Comparison of ENCODE assay signal across 22 cellular contexts in genomic region chr2:75571730-75572430, GRCh38. TPM values are rescaled to one million over a fixed set of nuclear protein-coding genes. Genes with fewer than 3 reads are reported as not detected.
A peak's percentile ranks its signal among the peaks of the same experiment; 100 is the strongest.
DNase-seq lines count a peak whose midpoint lies in the region; ATAC-seq and TF ChIP-seq lines count a peak whose summit lies in the region.
"Had no signal": no experiment of that assay in that cellular context is flagged by ENCODE, and none has a peak within 500 bp of the region (broad histone marks: within the 10 kb centered on the region; RNA-seq: fewer than 3 reads in every experiment).

No MANE protein-coding gene starts in this region.

- H3K4me1 ChIP-seq in liver (ENCODE audit: control insufficient read depth in 4 of 4, insufficient read depth in 4 of 4, low read length in 3 of 4) (peaks cover 0 to 18% (median 12%) of the 10 kb centered on the region in 4 donors), stomach (peaks cover 0 to 15% (median 10%) of the 10 kb centered on the region in 4 donors)
- H3K4me1 ChIP-seq: adrenal gland had no signal

- H3K9me3 Mint-ChIP-seq in HFFc6, result no peaks in the 10 kb centered on the region
- peaks cover 0 to 9% (median 4%) of the 10 kb centered on the region in 5 experiments for H3K9me3 Mint-ChIP-seq in brain
- H3K9me3 Mint-ChIP-seq: T-helper 1 cell treated with Interleukin-12 subunit alpha and Interleukin-12 subunit beta and Interleukin-4 antibody, amounts not matched to agents 30 μg/mL and 1 μg/mL, for 36 hours had no signal

- H3K4me3 Mint-ChIP-seq in HFFc6 (no peak overlapping the region), brain (no peak overlapping the region)
- H3K4me3 Mint-ChIP-seq: activated B cell treated with CpG ODN at 0.5 μM for 24 hours; T-helper 1 cell treated with Interleukin-12 subunit alpha and Interleukin-12 subunit beta and Interleukin-4 antibody, amounts not matched to agents 30 μg/mL and 1 μg/mL, for 36 hours had no signal

- H3K27ac Mint-ChIP-seq in HFFc6, result peak overlapping the region; percentile 59
- peak overlapping the region in 3 of 5 experiments; percentile 76 to 93 (median 89) for H3K27ac Mint-ChIP-seq in brain
- H3K27ac Mint-ChIP-seq: activated B cell treated with CpG ODN at 0.5 μM for 24 hours; T-helper 1 cell treated with Interleukin-12 subunit alpha and Interleukin-12 subunit beta and Interleukin-4 antibody, amounts not matched to agents 30 μg/mL and 1 μg/mL, for 36 hours had no signal

- H3K27ac ChIP-seq in liver (ENCODE audit: low read depth in 1 of 2, low read length in 2 of 2) (peak overlapping the region; percentile 90 to 98), stomach (no peak overlapping the region)
- H3K27ac ChIP-seq: adrenal gland had no signal

- H3K4me1 Mint-ChIP-seq in HFFc6 (ENCODE audit: low read depth) (peaks cover 42% of the 10 kb centered on the region), brain (peaks cover 20% of the 10 kb centered on the region)
- H3K4me1 Mint-ChIP-seq: activated B cell treated with CpG ODN at 0.5 μM for 24 hours had no signal

- no peaks in the 10 kb centered on the region for H3K36me3 Mint-ChIP-seq in HFFc6 (ENCODE audit: low read depth)
- H3K36me3 Mint-ChIP-seq in brain, result no peaks in the 10 kb centered on the region

- TF ChIP-seq EP300 in stomach (IDR thresholded peaks at IDR 0.05), result no peak

- H3K27me3 ChIP-seq in liver (ENCODE audit: control insufficient read depth in 4 of 4, insufficient read depth in 4 of 4, low read length in 3 of 4), result no peaks in the 10 kb centered on the region
- no peaks in the 10 kb centered on the region for H3K27me3 ChIP-seq in stomach
- H3K27me3 ChIP-seq: adrenal gland had no signal

- H3K27me3 Mint-ChIP-seq in HFFc6 (ENCODE audit: insufficient read depth) (no peaks in the 10 kb centered on the region; the same call in none of the 2 replicates), brain (peaks cover 13% of the 10 kb centered on the region)

- ATAC-seq in HG03159 (IDR thresholded peaks at IDR 0.05; ENCODE audit: unreplicated experiment), result no peak
- ATAC-seq: HCT116 had no signal

- 87% methylated on average over 4 of the region's 4 CpGs for WGBS in liver
- WGBS in stomach, 5 donors, result 79 to 87% (median 81%) methylated on average over 4 of the region's 4 CpGs

- no peak for TF ChIP-seq CTCF in HFFc6 (IDR thresholded peaks at IDR 0.05)
- no peak for TF ChIP-seq CTCF in brain (conservative IDR thresholded peaks at IDR 0.05)
- no peak for TF ChIP-seq CTCF in liver (IDR thresholded peaks at IDR 0.05; ENCODE audit: low read depth, low read length, missing input control)
- no peak for TF ChIP-seq CTCF in stomach (IDR thresholded peaks at IDR 0.05)
- TF ChIP-seq CTCF in GM20000 (IDR thresholded peaks at IDR 0.05; ENCODE audit: extremely low read depth, missing control alignments), result no peak

- no peak overlapping the region for H3K4me3 ChIP-seq in liver (ENCODE audit: low read depth in 1 of 3, low read length in 3 of 3)
- H3K4me3 ChIP-seq in stomach, result no peak overlapping the region
- H3K4me3 ChIP-seq: adrenal gland had no signal

- H3K36me3 ChIP-seq in liver (ENCODE audit: control insufficient read depth in 4 of 4, insufficient read depth in 3 of 4, low read depth in 1 of 4, low read length in 3 of 4) (no peaks in the 10 kb centered on the region), stomach (no peaks in the 10 kb centered on the region)
- H3K36me3 ChIP-seq: adrenal gland had no signal

- H3K9me3 ChIP-seq in liver (ENCODE audit: control insufficient read depth in 4 of 4, low read length in 3 of 4), result no peaks in the 10 kb centered on the region
- H3K9me3 ChIP-seq in stomach, result no peaks in the 10 kb centered on the region
- H3K9me3 ChIP-seq: adrenal gland had no signal

- no peak overlapping the region for H3K9ac ChIP-seq in liver (ENCODE audit: low read depth in 1 of 2, low read length in 2 of 2)

- DNase-seq in HFFc6, result no peak
- DNase-seq in stromal cell of bone marrow (ENCODE audit: low read depth), result peak; percentile 69
- no peak for DNase-seq in stomach
- no peak for DNase-seq in GM20000 (ENCODE audit: low spot score)
- DNase-seq in kidney glomerular epithelial cell (lab: John Stamatoyannopoulos, UW), result no peak
- DNase-seq: activated B cell treated with CpG ODN at 0.5 μM for 24 hours; activated CD8-positive, alpha-beta memory T cell treated with anti-CD3 and anti-CD28 coated beads for 24 hours; adrenal gland; cerebellar nuclear complex; effector memory CD4-positive, alpha-beta T cell; islet precursor cell; midbrain; NCI-H1417 treated with DMSO at 0.1 percent for 48 hours; NCI-H774; retina; SIG-M5; stimulated activated naive CD4-positive, alpha-beta T cell had no signal

- intact Hi-C loops in stomach (cut with DNase I; ENCODE audit: low total_unique reads), result no loop called here

- no peak for TF ChIP-seq RAD21 in liver (IDR thresholded peaks at IDR 0.05)

- TF ChIP-seq POLR2A in stomach (IDR thresholded peaks at IDR 0.05), result no peak

TF ChIP-seq in liver, 16 proteins besides CTCF, POLR2A, EP300 and RAD21:
- no peak for TF ChIP-seq FOXA1 (IDR thresholded peaks at IDR 0.05)
- TF ChIP-seq TAF1 (conservative IDR thresholded peaks at IDR 0.05), result no peak
- TF ChIP-seq GABPA (IDR thresholded peaks at IDR 0.05 in 1 of 2, conservative IDR thresholded peaks at IDR 0.05 in 1 of 2), result no peak
- TF ChIP-seq ATF3 (IDR thresholded peaks at IDR 0.05), result no peak
- TF ChIP-seq HNF4A (conservative IDR thresholded peaks at IDR 0.05), result no peak
- TF ChIP-seq NR2F2 (IDR thresholded peaks at IDR 0.05), result no peak
- no peak for TF ChIP-seq HNF4G (IDR thresholded peaks at IDR 0.05)
- TF ChIP-seq JUND (IDR thresholded peaks at IDR 0.05), result no peak
- TF ChIP-seq MAX (IDR thresholded peaks at IDR 0.05), result no peak

RNA-seq across cellular contexts. Expression of gene EVA1A, which starts 11.1 kb away (rescaled TPM):
- total RNA-seq in HFFc6 (2021; fragmentation: NEBNext Ultra II Directional; extraction: Animal tissue kit (Norgen Biotek cat#: 25700)), result 10 to 100 TPM; 61.7 to 75.2 (median 68.8) TPM
- 4.9 TPM for polyA plus RNA-seq in brain (ENCODE audit: insufficient read depth, low read depth, low replicate concordance)
- 100 to 1,000 TPM in 1 of 2 donors, 10 to 100 TPM in 1; 45.7 to 206 TPM for total RNA-seq in liver
- polyA plus RNA-seq in liver, result 100 to 1,000 TPM in 1 of 2 donors, 10 to 100 TPM in 1; 93.2 to 107 TPM
- total RNA-seq in stomach, result 1 to 10 TPM in 2 of 5 donors, not detected in 3; 1.3 to 2.4 TPM
- 1 to 10 TPM; 2.1 to 4.7 (median 3.5) TPM for polyA plus RNA-seq in stomach
- total RNA-seq: activated B cell treated with CpG ODN at 0.5 μM for 24 hours had no signal

Comparison
In these comparisons a context has a peak if more than half of its experiments do, and no peak if none do; other contexts are left out.
1. H3K27ac ChIP-seq: peak in liver (2 of 2); none in stomach (0 of 5).
2. RNA of gene EVA1A, which starts 11.1 kb away (total RNA-seq): 45.7 to 206 TPM in liver and 61.7 to 75.2 TPM in HFFc6; 1.3 to 2.4 TPM in stomach; every median in the first group is over 10 times any median in the second.